1 cellular context compared by ENCODE assay signal in the genomic region with DNA sequence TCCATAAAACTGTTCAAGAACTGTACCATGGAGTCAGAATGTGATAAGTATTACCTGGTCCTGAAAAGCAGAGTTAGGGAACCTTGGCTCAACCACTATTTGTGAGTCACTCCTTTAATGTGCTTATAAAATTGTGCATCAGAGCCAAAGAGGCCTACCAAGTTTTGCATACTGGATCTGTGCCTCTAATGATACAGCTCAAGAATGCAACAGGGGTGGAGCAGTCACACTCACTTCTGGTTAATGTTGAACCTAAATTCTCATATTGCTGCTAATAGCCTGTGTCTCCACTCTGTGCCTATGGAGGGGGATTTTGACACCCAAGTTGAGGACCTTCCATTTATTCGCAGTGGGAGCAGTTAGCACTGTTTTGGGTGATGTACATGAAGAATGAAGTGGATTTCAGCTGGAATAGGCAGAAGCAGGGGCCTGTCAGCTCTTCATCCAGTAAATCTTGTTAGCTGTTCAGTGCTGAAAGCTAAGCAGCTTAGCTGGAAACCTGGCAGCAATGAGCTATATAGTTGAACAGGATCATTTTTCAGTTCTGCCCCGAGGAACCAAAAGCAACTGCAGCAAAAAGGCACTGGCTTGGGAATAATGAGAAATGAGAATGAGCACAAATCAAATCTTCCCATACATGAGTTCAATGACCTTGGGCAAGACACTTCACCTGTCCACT.
TF ChIP-seq lines count a peak whose summit lies in the region.

No MANE protein-coding gene starts in this region.

TF ChIP-seq in IMR-90, 13 proteins besides CTCF, POLR2A, EP300 and RAD21:
- TF ChIP-seq MAZ (IDR thresholded peaks at IDR 0.05; ENCODE audit: borderline replicate concordance, low read depth, low read length) (no peak), CEBPB (IDR thresholded peaks at IDR 0.05; ENCODE audit: low read depth, low read length) (no peak), RCOR1 (IDR thresholded peaks at IDR 0.05; ENCODE audit: insufficient replicate concordance, low read length) (no peak), NFE2L2 (IDR thresholded peaks at IDR 0.05; ENCODE audit: low read depth, low read length) (no peak), MAFK (IDR thresholded peaks at IDR 0.05; ENCODE audit: low read depth, low read length) (no peak), RFX5 (IDR thresholded peaks at IDR 0.05; ENCODE audit: low read depth, low read length) (no peak), SMC3 (IDR thresholded peaks at IDR 0.05; ENCODE audit: low read depth, low read length) (no peak), FOS (IDR thresholded peaks at IDR 0.05; ENCODE audit: low read depth, low read length) (no peak), CHD1 (IDR thresholded peaks at IDR 0.05; ENCODE audit: low read depth, low read length) (no peak), MXI1 (IDR thresholded peaks at IDR 0.05; ENCODE audit: borderline replicate concordance, low read depth, low read length) (no peak), BHLHE40 (IDR thresholded peaks at IDR 0.05; ENCODE audit: low read depth, low read length) (no peak)
- TF ChIP-seq, protein P1, sequence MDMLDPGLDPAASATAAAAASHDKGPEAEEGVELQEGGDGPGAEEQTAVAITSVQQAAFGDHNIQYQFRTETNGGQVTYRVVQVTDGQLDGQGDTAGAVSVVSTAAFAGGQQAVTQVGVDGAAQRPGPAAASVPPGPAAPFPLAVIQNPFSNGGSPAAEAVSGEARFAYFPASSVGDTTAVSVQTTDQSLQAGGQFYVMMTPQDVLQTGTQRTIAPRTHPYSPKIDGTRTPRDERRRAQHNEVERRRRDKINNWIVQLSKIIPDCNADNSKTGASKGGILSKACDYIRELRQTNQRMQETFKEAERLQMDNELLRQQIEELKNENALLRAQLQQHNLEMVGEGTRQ (IDR thresholded peaks at IDR 0.05; ENCODE audit: low read depth, low read length), result no peak
- TF ChIP-seq, protein P2, sequence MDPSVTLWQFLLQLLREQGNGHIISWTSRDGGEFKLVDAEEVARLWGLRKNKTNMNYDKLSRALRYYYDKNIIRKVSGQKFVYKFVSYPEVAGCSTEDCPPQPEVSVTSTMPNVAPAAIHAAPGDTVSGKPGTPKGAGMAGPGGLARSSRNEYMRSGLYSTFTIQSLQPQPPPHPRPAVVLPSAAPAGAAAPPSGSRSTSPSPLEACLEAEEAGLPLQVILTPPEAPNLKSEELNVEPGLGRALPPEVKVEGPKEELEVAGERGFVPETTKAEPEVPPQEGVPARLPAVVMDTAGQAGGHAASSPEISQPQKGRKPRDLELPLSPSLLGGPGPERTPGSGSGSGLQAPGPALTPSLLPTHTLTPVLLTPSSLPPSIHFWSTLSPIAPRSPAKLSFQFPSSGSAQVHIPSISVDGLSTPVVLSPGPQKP (IDR thresholded peaks at IDR 0.05; ENCODE audit: borderline replicate concordance, low read depth, low read length), result no peak
